8 cellular contexts compared by ENCODE assay signal in the genomic region with DNA sequence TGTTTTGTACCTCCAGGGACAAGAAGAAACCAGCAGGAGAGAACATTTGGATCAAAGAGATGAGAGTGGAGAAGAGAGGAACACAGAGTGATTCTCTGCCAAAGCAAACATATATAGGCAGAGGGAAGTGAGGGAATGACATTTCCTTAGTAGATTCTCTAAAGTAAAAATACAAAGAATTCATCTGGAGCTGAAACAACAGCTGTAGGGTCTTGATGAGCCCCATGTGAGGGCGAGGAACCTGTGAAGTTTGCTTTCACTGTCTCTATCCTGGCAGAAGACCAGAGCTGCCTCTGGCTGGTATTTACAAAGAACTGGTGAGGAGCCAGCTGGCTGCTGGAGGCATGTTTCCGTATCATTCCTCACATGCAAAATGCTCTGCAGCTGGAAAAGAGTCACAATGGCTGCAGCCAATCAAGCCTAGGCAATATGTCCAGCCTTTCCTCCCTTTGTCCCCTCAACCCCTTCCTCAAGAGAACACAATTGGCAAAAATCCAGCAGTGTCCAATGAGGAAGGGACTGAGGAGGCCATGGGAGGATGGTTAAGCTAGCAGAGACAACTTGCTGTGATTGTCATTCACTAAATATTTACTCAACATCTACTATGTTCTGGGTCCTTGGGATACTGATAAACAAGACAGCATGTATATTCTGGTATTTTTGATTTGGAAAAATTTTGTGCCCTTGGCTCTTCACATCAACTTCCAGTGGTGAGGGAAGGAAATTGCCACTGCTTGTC.
DNase-seq lines count a peak whose midpoint lies in the region; ATAC-seq, FAIRE-seq and TF ChIP-seq lines count a peak whose summit lies in the region.

No MANE protein-coding gene starts in this region.

- H3K27ac Mint-ChIP-seq in endodermal cell = no peak overlapping the region
- no peak overlapping the region for H3K27ac Mint-ChIP-seq in activated CD4-positive, alpha-beta T cell treated with anti-CD3 and anti-CD28 coated beads for 36 hours

- TF ChIP-seq CTCF in AG04450 (IDR thresholded peaks at IDR 0.05; ENCODE audit: low read depth, low read length) = no peak
- no peak for TF ChIP-seq CTCF in endodermal cell (conservative IDR thresholded peaks at IDR 0.05)

- no peaks in the 10 kb centered on the region for H3K36me3 ChIP-seq in endodermal cell (ENCODE audit: control insufficient read depth, insufficient read depth, low read length)
- H3K36me3 ChIP-seq in muscle layer of duodenum (ENCODE audit: control insufficient read depth in 1 of 2, insufficient read depth in 2 of 2, low read length in 2 of 2) = no peaks in the 10 kb centered on the region

- intact Hi-C loops in activated CD4-positive, alpha-beta T cell treated with anti-CD3 and anti-CD28 coated beads for 36 hours (cut with DNase I, micrococcal nuclease) = no loop called here

- 87 to 93% methylated on average over 2 of the region's 2 CpGs for WGBS in endodermal cell (ENCODE audit: insufficient coverage in 1 of 2, insufficient read length in 1 of 2), 2 experiments

- H3K27me3 ChIP-seq in AG04450 (ENCODE audit: control insufficient read depth, insufficient read depth, low read length) (no peaks in the 10 kb centered on the region), endodermal cell (ENCODE audit: control insufficient read depth, insufficient read depth, low read length, poor library complexity, severe bottlenecking) (no peaks in the 10 kb centered on the region), muscle layer of duodenum (ENCODE audit: low read depth, low read length) (no peaks in the 10 kb centered on the region)

- H3K4me3 ChIP-seq in AG04450 (ENCODE audit: low read depth, low read length) (no peak overlapping the region), endodermal cell (ENCODE audit: low read length) (no peak overlapping the region), muscle layer of duodenum (ENCODE audit: low read depth in 1 of 2, low read length in 2 of 2) (no peak overlapping the region)

- FAIRE-seq in GM12891 (lab: Jason Lieb, UNC) = no peak

- H3K9ac ChIP-seq in endodermal cell (ENCODE audit: extremely low read depth, low read length, poor library complexity, severe bottlenecking) = no peak overlapping the region

- POLR2A ChIA-PET in AG04450 (lab: Yijun Ruan, JAX) = interaction anchor here (0.9 kb wide), 1 partner anchor 55 kb away, joined by 3 read pairs; no protein-coding TSS in a partner anchor
- POLR2A ChIA-PET in activated CD4-positive, alpha-beta T cell treated with anti-CD3 and anti-CD28 coated beads for 36 hours (lab: Charles Lee) = interaction anchor here (0.6 to 0.8 kb wide), 2 partner anchors 160 to 207 kb away, joined by 3 to 4 read pairs; no protein-coding TSS in a partner anchor

- no peaks in the 10 kb centered on the region for H3K9me3 ChIP-seq in AG04450 (ENCODE audit: control insufficient read depth, insufficient read depth, low read length)
- H3K9me3 ChIP-seq in endodermal cell (ENCODE audit: control insufficient read depth, low read length) = no peaks in the 10 kb centered on the region
- no peaks in the 10 kb centered on the region for H3K9me3 ChIP-seq in muscle layer of duodenum (ENCODE audit: control insufficient read depth in 1 of 2, low read length in 2 of 2)

- ATAC-seq in activated CD4-positive, alpha-beta T cell treated with anti-CD3 and anti-CD28 coated beads for 36 hours = no peak

- H3K4me3 Mint-ChIP-seq in endodermal cell = no peak overlapping the region
- H3K4me3 Mint-ChIP-seq in activated CD4-positive, alpha-beta T cell treated with anti-CD3 and anti-CD28 coated beads for 36 hours = no peak overlapping the region

- peaks cover 6% of the 10 kb centered on the region for H3K4me1 Mint-ChIP-seq in endodermal cell
- H3K4me1 Mint-ChIP-seq in activated CD4-positive, alpha-beta T cell treated with anti-CD3 and anti-CD28 coated beads for 36 hours = peaks cover 15% of the 10 kb centered on the region

- CTCF ChIA-PET in AG04450 (lab: Charles Lee) = interaction anchor here (0.6 to 0.9 kb wide), 4 partner anchors 23 to 41 kb away, joined by 3 to 7 read pairs (median 3); no protein-coding TSS in a partner anchor
- CTCF ChIA-PET in activated CD4-positive, alpha-beta T cell treated with anti-CD3 and anti-CD28 coated beads for 36 hours (lab: Charles Lee) = interaction anchor here (0.6 to 1.2 kb wide), 2 partner anchors 15 to 128 kb away, joined by 3 to 4 read pairs; no protein-coding TSS in a partner anchor

- DNase-seq in AG04450 (ENCODE audit: low read depth, low spot score) (peak; percentile 72), NCI-H2196 treated with DMSO at 0.1 percent for 48 hours (lab: John Stamatoyannopoulos, UW; ENCODE audit: unreplicated experiment) (peak; percentile 79), endodermal cell (no peak), GM12891 (ENCODE audit: insufficient read length, low spot score) (no peak), kidney glomerular epithelial cell (lab: John Stamatoyannopoulos, UW) (no peak)
- no peak for DNase-seq in activated CD4-positive, alpha-beta T cell treated with anti-CD3 and anti-CD28 coated beads for 36 hours
- no peak for DNase-seq in activated effector memory CD4-positive, alpha-beta T cell treated with Interleukin-2 at 50 U/mL for 16 hours

- H3K27ac ChIP-seq in AG04450 (ENCODE audit: low read depth, low read length) = peak overlapping the region; percentile 54
- H3K27ac ChIP-seq in endodermal cell (ENCODE audit: low read depth, low read length) = peak overlapping the region; percentile 78
- H3K27ac ChIP-seq in muscle layer of duodenum (ENCODE audit: low read length) = peak overlapping the region; percentile 40

- no peaks in the 10 kb centered on the region for H3K27me3 Mint-ChIP-seq in endodermal cell (ENCODE audit: insufficient read depth)
- H3K27me3 Mint-ChIP-seq in activated CD4-positive, alpha-beta T cell treated with anti-CD3 and anti-CD28 coated beads for 36 hours = peaks cover 5% of the 10 kb centered on the region

- H3K4me1 ChIP-seq in endodermal cell (ENCODE audit: control insufficient read depth, insufficient read depth, low read length) (no peaks in the 10 kb centered on the region), muscle layer of duodenum (ENCODE audit: control insufficient read depth in 1 of 2, insufficient read depth in 2 of 2, low read length in 2 of 2) (peaks cover 0 to 22% of the 10 kb centered on the region in 2 donors)

- no peaks in the 10 kb centered on the region for H3K9me3 Mint-ChIP-seq in endodermal cell
- H3K9me3 Mint-ChIP-seq in activated CD4-positive, alpha-beta T cell treated with anti-CD3 and anti-CD28 coated beads for 36 hours (ENCODE audit: low read depth) = no peaks in the 10 kb centered on the region

- no peak for TF ChIP-seq POLR2A in GM12891 (IDR thresholded peaks at IDR 0.05; ENCODE audit: low read depth, low read length)

- H3K36me3 Mint-ChIP-seq in endodermal cell (ENCODE audit: low read depth) = no peaks in the 10 kb centered on the region
- no peaks in the 10 kb centered on the region for H3K36me3 Mint-ChIP-seq in activated CD4-positive, alpha-beta T cell treated with anti-CD3 and anti-CD28 coated beads for 36 hours (ENCODE audit: low read depth)

TF ChIP-seq in GM12891, 5 proteins besides CTCF, POLR2A, EP300 and RAD21:
- no peak for TF ChIP-seq TAF1 (IDR thresholded peaks at IDR 0.05; ENCODE audit: low read depth, low read length)
- TF ChIP-seq POU2F2 (IDR thresholded peaks at IDR 0.05; ENCODE audit: low read depth, low read length) = no peak
- no peak for TF ChIP-seq SPI1 (IDR thresholded peaks at IDR 0.05; ENCODE audit: low read depth, low read length)
- TF ChIP-seq POLR2AphosphoS5 (IDR thresholded peaks at IDR 0.05; ENCODE audit: low read depth, low read length) = no peak
- no peak for TF ChIP-seq PAX5 (IDR thresholded peaks at IDR 0.05; ENCODE audit: insufficient read depth, low read length, severe bottlenecking)
TF ChIP-seq in GM12891: peak in this region for 0.

Comparison
In these comparisons a context has a peak if more than half of its experiments do, and no peak if none do; other contexts are left out.
1. DNase-seq: peak in AG04450 (single experiment) and NCI-H2196 treated with DMSO at 0.1 percent for 48 hours (single experiment); none in endodermal cell (single experiment), GM12891 (single experiment), kidney glomerular epithelial cell (single experiment), activated CD4-positive, alpha-beta T cell treated with anti-CD3 and anti-CD28 coated beads for 36 hours (single experiment) and activated effector memory CD4-positive, alpha-beta T cell treated with Interleukin-2 at 50 U/mL for 16 hours (single experiment).
2. Peak in every context shown above with its lines, with median percentiles within 50 percentile points of each other: H3K27ac ChIP-seq.